ENCODE assay signal across 8 cellular contexts in the genomic region with DNA sequence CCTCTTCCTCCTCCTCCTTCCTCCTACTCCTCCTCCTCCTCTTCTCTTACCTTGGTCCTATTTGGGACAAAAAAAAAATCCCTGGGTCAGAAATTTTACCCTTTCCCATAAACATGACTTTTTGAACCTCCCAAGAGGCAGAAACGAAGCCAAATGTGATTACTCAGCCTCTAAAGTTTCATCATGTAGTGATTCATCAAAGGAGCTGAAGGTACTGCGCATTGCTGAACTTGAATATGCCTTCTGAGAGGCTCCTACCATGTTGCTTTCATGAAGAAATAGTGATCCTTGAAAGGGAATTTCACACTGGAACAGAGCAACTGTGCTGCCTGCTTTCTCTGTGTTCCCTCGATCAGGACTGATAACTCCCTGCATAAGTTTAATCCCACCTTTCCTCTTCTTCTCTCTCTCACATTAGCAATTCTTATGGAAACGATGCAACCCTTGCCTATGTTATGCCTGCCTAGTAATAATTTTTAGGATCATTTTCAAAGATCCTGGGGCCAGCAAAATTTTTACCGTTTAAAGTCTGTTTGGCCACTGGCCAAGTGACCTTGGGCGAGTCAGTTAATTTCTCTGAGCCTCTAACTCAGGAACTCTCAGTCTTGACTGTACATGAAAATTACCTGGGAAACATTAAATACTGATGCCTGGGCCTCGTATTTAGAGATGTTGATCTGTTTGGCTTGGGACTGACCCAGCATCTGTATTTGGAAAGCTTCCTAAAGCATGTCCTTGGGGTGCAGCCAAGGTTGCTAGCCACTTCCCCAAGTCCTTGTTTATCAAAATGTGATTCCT.
DNase-seq lines count a peak whose midpoint lies in the region; ATAC-seq and TF ChIP-seq lines count a peak whose summit lies in the region.
"Had no signal": no experiment of that assay in that cellular context is flagged by ENCODE, and none has a peak within 500 bp of the region (broad histone marks: within the 10 kb centered on the region; RNA-seq: fewer than 3 reads in every experiment).

No MANE protein-coding gene starts in this region.

- no peaks in the 10 kb centered on the region for H3K9me3 ChIP-seq in T-helper 17 cell (ENCODE audit: control insufficient read depth, low read length, poor library complexity, severe bottlenecking)

- H3K36me3 Mint-ChIP-seq in T-helper 17 cell (ENCODE audit: low read depth) (peaks cover 2% of the 10 kb centered on the region), endothelial cell (ENCODE audit: low read depth, unreplicated experiment) (no peaks in the 10 kb centered on the region)
- H3K36me3 Mint-ChIP-seq in stimulated activated effector memory CD8-positive, alpha-beta T cell treated with anti-CD3 and anti-CD28 coated beads, Interleukin-12 subunit alpha, Interleukin-12 subunit beta, amount 100 ng/mL, for 72 hours, result no peaks in the 10 kb centered on the region

- H3K4me3 Mint-ChIP-seq in T-helper 17 cell, result peak overlapping the region; percentile 58
- peak overlapping the region; percentile 25 for H3K4me3 Mint-ChIP-seq in stimulated activated effector memory CD8-positive, alpha-beta T cell treated with anti-CD3 and anti-CD28 coated beads, Interleukin-12 subunit alpha, Interleukin-12 subunit beta, amount 100 ng/mL, for 72 hours
- no peak overlapping the region for H3K4me3 Mint-ChIP-seq in endothelial cell (ENCODE audit: unreplicated experiment)
- H3K4me3 Mint-ChIP-seq: activated CD4-positive, alpha-beta memory T cell treated with anti-CD3 and anti-CD28 coated beads for 36 hours had no signal

- TF ChIP-seq CTCF in foreskin fibroblast (IDR thresholded peaks at IDR 0.05; ENCODE audit: low read depth, low read length) (no peak), endothelial cell (IDR thresholded peaks at IDR 0.05; ENCODE audit: unreplicated experiment) (no peak)

- peaks cover 29% of the 10 kb centered on the region for H3K4me1 Mint-ChIP-seq in T-helper 17 cell
- H3K4me1 Mint-ChIP-seq in stimulated activated effector memory CD8-positive, alpha-beta T cell treated with anti-CD3 and anti-CD28 coated beads, Interleukin-12 subunit alpha, Interleukin-12 subunit beta, amount 100 ng/mL, for 72 hours, result peaks cover 38% of the 10 kb centered on the region
- H3K4me1 Mint-ChIP-seq in endothelial cell (ENCODE audit: unreplicated experiment), result peaks cover 24% of the 10 kb centered on the region

- H3K27ac Mint-ChIP-seq in T-helper 17 cell, result peak overlapping the region; percentile 73
- H3K27ac Mint-ChIP-seq in stimulated activated effector memory CD8-positive, alpha-beta T cell treated with anti-CD3 and anti-CD28 coated beads, Interleukin-12 subunit alpha, Interleukin-12 subunit beta, amount 100 ng/mL, for 72 hours, result peak overlapping the region; percentile 87
- H3K27ac Mint-ChIP-seq in endothelial cell (ENCODE audit: unreplicated experiment), result no peak overlapping the region
- H3K27ac Mint-ChIP-seq: activated CD4-positive, alpha-beta memory T cell treated with anti-CD3 and anti-CD28 coated beads for 36 hours had no signal

- DNase-seq in HCEC 1CT (peak; percentile 95), T-helper 17 cell (no peak), foreskin fibroblast (peak; percentile 86 to 92), activated gamma-delta T cell (lab: John Stamatoyannopoulos, UW) (no peak), endothelial cell (ENCODE audit: low spot score) (no peak)
- no peak for DNase-seq in stimulated activated effector memory CD8-positive, alpha-beta T cell treated with anti-CD3 and anti-CD28 coated beads, Interleukin-12 subunit alpha, Interleukin-12 subunit beta, amount 100 ng/mL, for 72 hours (ENCODE audit: low spot score in 2 of 2)
- DNase-seq in stimulated activated CD4-positive, alpha-beta T cell treated with anti-CD3 and anti-CD28 coated beads, Interleukin-4, amount 100 ng/mL, for 24 hours, result no peak
- DNase-seq: activated CD4-positive, alpha-beta memory T cell treated with anti-CD3 and anti-CD28 coated beads for 36 hours had no signal

- no peak overlapping the region for H3K4me3 ChIP-seq in foreskin fibroblast (ENCODE audit: low read depth in 1 of 2, low read length in 2 of 2)

- peaks cover 8% of the 10 kb centered on the region for H3K9me3 Mint-ChIP-seq in stimulated activated effector memory CD8-positive, alpha-beta T cell treated with anti-CD3 and anti-CD28 coated beads, Interleukin-12 subunit alpha, Interleukin-12 subunit beta, amount 100 ng/mL, for 72 hours
- no peaks in the 10 kb centered on the region for H3K9me3 Mint-ChIP-seq in endothelial cell (ENCODE audit: unreplicated experiment)

- ATAC-seq in T-helper 17 cell, result no peak
- peak; percentile 76 for ATAC-seq in stimulated activated effector memory CD8-positive, alpha-beta T cell treated with anti-CD3 and anti-CD28 coated beads, Interleukin-12 subunit alpha, Interleukin-12 subunit beta, amount 100 ng/mL, for 72 hours

- H3K27me3 Mint-ChIP-seq in T-helper 17 cell (peaks cover 37% of the 10 kb centered on the region), endothelial cell (ENCODE audit: unreplicated experiment) (peaks cover 3% of the 10 kb centered on the region)

Comparison
In these comparisons a context has a peak if more than half of its experiments do, and no peak if none do; other contexts are left out.
1. DNase-seq: peak in HCEC 1CT (single experiment) and foreskin fibroblast (2 of 2); none in T-helper 17 cell (0 of 3), stimulated activated effector memory CD8-positive, alpha-beta T cell treated with anti-CD3 and anti-CD28 coated beads, Interleukin-12 subunit alpha, Interleukin-12 subunit beta, amount 100 ng/mL, for 72 hours (0 of 2), activated gamma-delta T cell (single experiment), endothelial cell (single experiment) and stimulated activated CD4-positive, alpha-beta T cell treated with anti-CD3 and anti-CD28 coated beads, Interleukin-4, amount 100 ng/mL, for 24 hours (single experiment).